In the genomic region with DNA sequence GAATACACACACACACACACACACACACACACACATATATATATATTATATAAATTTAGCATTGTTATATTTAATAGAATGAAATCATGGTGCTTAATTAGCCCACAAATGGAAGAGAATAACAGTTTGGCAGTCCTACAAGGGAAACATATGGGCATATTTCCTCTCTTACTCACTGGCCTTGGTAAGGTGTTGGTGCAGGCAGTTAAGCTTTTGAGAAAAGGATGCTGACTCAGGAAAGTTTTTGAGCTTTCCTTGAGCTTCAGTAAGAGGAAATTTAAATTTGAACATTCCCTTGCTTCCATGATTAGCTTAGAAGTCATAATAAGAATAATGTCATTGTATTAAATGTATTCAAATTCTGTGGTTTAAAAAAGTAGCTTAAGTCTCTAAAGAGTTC, we compare ENCODE assay signal across 28 cellular contexts. TPM values are rescaled to one million over a fixed set of nuclear protein-coding genes. Genes with fewer than 3 reads are reported as not detected.
DNase-seq lines count a peak whose midpoint lies in the region; ATAC-seq, FAIRE-seq and TF ChIP-seq lines count a peak whose summit lies in the region.
"Had no signal": no experiment of that assay in that cellular context is flagged by ENCODE, and none has a peak within 500 bp of the region (broad histone marks: within the 10 kb centered on the region; RNA-seq: fewer than 3 reads in every experiment).

No MANE protein-coding gene starts in this region.

- H3K9ac ChIP-seq in PC-3 (ENCODE audit: low read length) (no peak overlapping the region), mesendoderm (ENCODE audit: low read length) (no peak overlapping the region)
- H3K9ac ChIP-seq: GM23248, KMS-11 had no signal

- H3K4me1 ChIP-seq in PC-3 (ENCODE audit: insufficient read depth, low read length) (no peaks in the 10 kb centered on the region), mesendoderm (ENCODE audit: control insufficient read depth, low read depth, low read length) (no peaks in the 10 kb centered on the region)
- H3K4me1 ChIP-seq: ascending aorta, esophagus squamous epithelium, gastroesophageal sphincter, tibial artery had no signal

- intact Hi-C loops in PC-3 (cut with micrococcal nuclease) = no loop called here

- no TSS peak for BruUV-seq in PC-3 (replicated peaks; lab: Mats Ljungman, UMichigan)

- no peak overlapping the region for H2BK5ac ChIP-seq in mesendoderm (ENCODE audit: low read length)

- H3K27ac ChIP-seq in PC-3 (ENCODE audit: low read length) = no peak overlapping the region
- H3K27ac ChIP-seq in mesendoderm (ENCODE audit: low read depth, low read length) = no peak overlapping the region
- H3K27ac ChIP-seq: ascending aorta, esophagus squamous epithelium, gastroesophageal sphincter, GM23248, KMS-11, stomach, tibial artery had no signal

- H3K4me3 ChIP-seq in PC-3 (ENCODE audit: low read length) (no peak overlapping the region), choroid plexus epithelial cell (ENCODE audit: low read depth, low read length) (no peak overlapping the region), mesendoderm (ENCODE audit: low read length) (no peak overlapping the region)
- H3K4me3 ChIP-seq: ascending aorta, esophagus squamous epithelium, gastroesophageal sphincter, GM23248, stomach, tibial artery had no signal

- H3K79me2 ChIP-seq in PC-3 (ENCODE audit: low read length) = no peaks in the 10 kb centered on the region
- H3K79me2 ChIP-seq in mesendoderm (ENCODE audit: control insufficient read depth, insufficient read depth, low read length) = no peaks in the 10 kb centered on the region

- DNase-seq in ELR (ENCODE audit: low read depth) (peak; percentile 23), PC-3 (peak; percentile 35), choroid plexus epithelial cell (ENCODE audit: low read depth) (peak; percentile 31), mesendoderm (peak; percentile 65), GM12891 (ENCODE audit: insufficient read length, low spot score) (no peak), NCI-H2107 (lab: John Stamatoyannopoulos, UW) (no peak), NCI-H2227 (lab: John Stamatoyannopoulos, UW; ENCODE audit: unreplicated experiment) (no peak)
- DNase-seq in stimulated activated naive CD4-positive, alpha-beta T cell (lab: John Stamatoyannopoulos, UW) = no peak
- DNase-seq: activated B cell treated with CpG ODN at 0.5 μM for 24 hours; activated CD4-positive, alpha-beta T cell treated with anti-CD3 and anti-CD28 coated beads, Interleukin-2, amount 50 U/mL, for 4 hours; effector CD4-positive, alpha-beta T cell; esophagus squamous epithelium; GM23248; hypothalamus; NCI-H187 treated with DMSO at 0.1 percent for 48 hours; NCI-H2227 treated with DMSO at 0.1 percent for 48 hours; NCI-H774; SHP77; stomach; T1000; tibial artery had no signal

- H3K56ac ChIP-seq in mesendoderm (ENCODE audit: low read length) = no peak overlapping the region

- no peak overlapping the region for H2BK120ac ChIP-seq in mesendoderm (ENCODE audit: low read depth, low read length)

- no peaks in the 10 kb centered on the region for H3K9me3 ChIP-seq in PC-3 (ENCODE audit: low read length)
- H3K9me3 ChIP-seq: ascending aorta, esophagus squamous epithelium, gastroesophageal sphincter, stomach, tibial artery had no signal

- H3F3A ChIP-seq in PC-3 (ENCODE audit: low read length, unreplicated experiment) = no peaks in the 10 kb centered on the region

- CTCF ChIA-PET in PC-3 (lab: Charles Lee) = no interaction called here

- H4K20me1 ChIP-seq in PC-3 (ENCODE audit: low read length) = no peaks in the 10 kb centered on the region

- no peak overlapping the region for H3K18ac ChIP-seq in mesendoderm (ENCODE audit: low read length)

- H4K8ac ChIP-seq in mesendoderm (ENCODE audit: low read depth, low read length) = no peak overlapping the region

- H3K79me1 ChIP-seq in mesendoderm (ENCODE audit: low read length) = no peaks in the 10 kb centered on the region

- no peak overlapping the region for H2AK5ac ChIP-seq in mesendoderm (ENCODE audit: low read length)

- peaks cover 39% of the 10 kb centered on the region for H3K27me3 ChIP-seq in PC-3 (ENCODE audit: low read length)
- no peaks in the 10 kb centered on the region for H3K27me3 ChIP-seq in mesendoderm (ENCODE audit: insufficient read depth, low read length, poor library complexity)
- H3K27me3 ChIP-seq: ascending aorta had no signal

- TF ChIP-seq POLR2A in GM12891 (IDR thresholded peaks at IDR 0.05; ENCODE audit: low read depth, low read length) = no peak

- 0 out of 2 replicates have a peak, but pooled peaks have one; percentile 18 for ATAC-seq in PC-3
- ATAC-seq: activated naive CD4-positive, alpha-beta T cell treated with anti-CD3 and anti-CD28 coated beads, Interleukin-2, amount 50 U/mL, for 72 hours; gastroesophageal sphincter had no signal

- H2AFZ ChIP-seq in PC-3 (ENCODE audit: low read length) = no peak overlapping the region
- H2AFZ ChIP-seq: GM23248 had no signal

- H2BK15ac ChIP-seq in mesendoderm (replicated peaks; ENCODE audit: low read depth) = no peak overlapping the region

- H3K36me3 ChIP-seq in PC-3 (ENCODE audit: low read depth, low read length) (no peaks in the 10 kb centered on the region), mesendoderm (ENCODE audit: control insufficient read depth, insufficient read depth, low read length) (no peaks in the 10 kb centered on the region)
- H3K36me3 ChIP-seq: ascending aorta, esophagus squamous epithelium, gastroesophageal sphincter, stomach, tibial artery had no signal

- TF ChIP-seq CTCF in PC-3 (conservative IDR thresholded peaks at IDR 0.05; ENCODE audit: low read depth, low read length) (no peak), choroid plexus epithelial cell (conservative IDR thresholded peaks at IDR 0.05; ENCODE audit: low read depth, low read length) (no peak)

- H4K5ac ChIP-seq in mesendoderm (ENCODE audit: low read length) = no peak overlapping the region

- POLR2A ChIA-PET in PC-3 (lab: Charles Lee; ENCODE audit: unreplicated experiment) = interaction anchor here (0.6 kb wide), 1 partner anchor 1270 kb away, joined by 31 read pairs; no protein-coding TSS in a partner anchor

- H3K23ac ChIP-seq in mesendoderm (ENCODE audit: low read length) = no peak overlapping the region

- H3K4me2 ChIP-seq in PC-3 (ENCODE audit: low read length) = no peak overlapping the region
- H3K4me2 ChIP-seq in mesendoderm (ENCODE audit: low read length) = no peak overlapping the region
- H3K4me2 ChIP-seq: KMS-11 had no signal

- FAIRE-seq in GM12891 (lab: Jason Lieb, UNC) = no peak

- no peak overlapping the region for H3K4ac ChIP-seq in mesendoderm (ENCODE audit: low read depth, low read length)

- H3K9me2 ChIP-seq in PC-3 (replicated peaks; ENCODE audit: low read length) = no peaks in the 10 kb centered on the region

TF ChIP-seq in GM12891, 5 proteins besides CTCF, POLR2A, EP300 and RAD21:
- TF ChIP-seq POU2F2 (IDR thresholded peaks at IDR 0.05; ENCODE audit: low read depth, low read length) (no peak), POLR2AphosphoS5 (IDR thresholded peaks at IDR 0.05; ENCODE audit: low read depth, low read length) (no peak), PAX5 (IDR thresholded peaks at IDR 0.05; ENCODE audit: insufficient read depth, low read length, severe bottlenecking) (no peak), SPI1 (IDR thresholded peaks at IDR 0.05; ENCODE audit: low read depth, low read length) (no peak), TAF1 (IDR thresholded peaks at IDR 0.05; ENCODE audit: low read depth, low read length) (no peak)

RNA-seq across cellular contexts. Expression of gene B3GALT5, which starts 37.0 kb away (rescaled TPM):
- total RNA-seq in PC-3 (2014; rRNA removed) = 0.58 and 1.5 TPM in 2 replicates
- 4.1 TPM for polyA plus RNA-seq in mesendoderm (2013, experiment 1 of 2)
- 4.8 TPM for polyA plus RNA-seq in mesendoderm (2013, experiment 2 of 2)
- not detected for polyA plus RNA-seq in GM12891 (2012; ENCODE audit: low read depth, missing spikeins)
- total RNA-seq: activated B cell treated with CpG ODN at 0.5 μM for 24 hours; activated T-helper 1 cell treated with anti-CD3 and anti-CD28 coated beads, Interleukin-12 subunit alpha, Interleukin-12 subunit beta, Interleukin-2, Interleukin-4 antibody, amounts not matched to agents 30 ng/mL and 10 ng/mL and 1 ng/mL, durations not matched to agents 14 hours and 24 hours and 36 hours; ascending aorta; chondrocyte; G401; GM23248 had no signal
- polyA plus RNA-seq: GM23248 had no signal

Comparison
In these comparisons a context has a peak if more than half of its experiments do, and no peak if none do; other contexts are left out.
1. DNase-seq: peak in ELR (single experiment), PC-3 (single experiment), choroid plexus epithelial cell (single experiment) and mesendoderm (single experiment); none in stimulated activated naive CD4-positive, alpha-beta T cell (0 of 6), GM12891 (single experiment), NCI-H2107 (single experiment) and NCI-H2227 (single experiment).